Comparison of ENCODE assay signal across 8 cellular contexts in genomic region chr7:72924417-72924747, GRCh38. TPM values are rescaled to one million over a fixed set of nuclear protein-coding genes. Genes with fewer than 3 reads are reported as not detected.
DNase-seq lines count a peak whose midpoint lies in the region; ATAC-seq and TF ChIP-seq lines count a peak whose summit lies in the region.

No MANE protein-coding gene starts in this region.

- H3F3A ChIP-seq in smooth muscle cell (ENCODE audit: low read depth), result no peaks in the 10 kb centered on the region

- H3K27ac ChIP-seq in left ventricle myocardium inferior (replicated peaks) (peak overlapping the region; percentile 92), smooth muscle cell (ENCODE audit: low read depth) (peak overlapping the region; percentile 95)

- TF ChIP-seq CTCF in GM12875 (IDR thresholded peaks at IDR 0.05; ENCODE audit: borderline replicate concordance, insufficient read depth, low read depth, low read length), result no peak
- no peak for TF ChIP-seq CTCF in left ventricle myocardium inferior (IDR thresholded peaks at IDR 0.05; ENCODE audit: borderline replicate concordance)
- TF ChIP-seq CTCF in smooth muscle cell (IDR thresholded peaks at IDR 0.05; ENCODE audit: borderline replicate concordance, insufficient read depth, poor library complexity, severe bottlenecking), result no peak

- ATAC-seq in HG02885 (IDR thresholded peaks at IDR 0.05; ENCODE audit: poor library complexity, unreplicated experiment) (peak; percentile 20), T-helper 17 cell (no peak), GM21367 (IDR thresholded peaks at IDR 0.05; ENCODE audit: unreplicated experiment) (no peak)

- peaks cover 38% of the 10 kb centered on the region for H3K4me1 ChIP-seq in left ventricle myocardium inferior
- H3K4me1 ChIP-seq in smooth muscle cell (ENCODE audit: low read depth), result peaks cover 11% of the 10 kb centered on the region

- DNase-seq in T-helper 17 cell (no peak), left ventricle myocardium inferior (no peak), smooth muscle cell (lab: John Stamatoyannopoulos, UW; ENCODE audit: unreplicated experiment) (no peak), NCI-H446 treated with DMSO at 0.1 percent for 48 hours (lab: John Stamatoyannopoulos, UW) (no peak), GF-D8 (lab: John Stamatoyannopoulos, UW) (no peak)

- H4K20me1 ChIP-seq in smooth muscle cell (ENCODE audit: low read depth), result peaks cover 12% of the 10 kb centered on the region

- H3K9me3 ChIP-seq in T-helper 17 cell (ENCODE audit: control insufficient read depth, low read length, poor library complexity, severe bottlenecking), result no peaks in the 10 kb centered on the region
- H3K9me3 ChIP-seq in left ventricle myocardium inferior (replicated peaks), result no peaks in the 10 kb centered on the region
- no peaks in the 10 kb centered on the region for H3K9me3 ChIP-seq in smooth muscle cell (replicated peaks; ENCODE audit: low read depth)

- H3K4me1 Mint-ChIP-seq in T-helper 17 cell, result peaks cover 30% of the 10 kb centered on the region

- peak overlapping the region; percentile 98 for H3K4me3 Mint-ChIP-seq in T-helper 17 cell

- intact Hi-C loops in left ventricle myocardium inferior (cut with micrococcal nuclease), result no loop called here

- H3K27ac Mint-ChIP-seq in T-helper 17 cell, result peak overlapping the region; percentile 99

- H3K4me3 ChIP-seq in GM12875 (ENCODE audit: low read depth, low read length) (peak overlapping the region; percentile 46), left ventricle myocardium inferior (peak overlapping the region; percentile 81), smooth muscle cell (peak overlapping the region; percentile 77)

- peak overlapping the region; percentile 96 for H3K9ac ChIP-seq in smooth muscle cell (ENCODE audit: low read depth)

- 2% methylated on average over 5 of the region's 5 CpGs for WGBS in smooth muscle cell (ENCODE audit: low lambda C conversion rate)

- H3K27me3 ChIP-seq in left ventricle myocardium inferior (ENCODE audit: low read depth) (no peaks in the 10 kb centered on the region), smooth muscle cell (ENCODE audit: low read depth) (no peaks in the 10 kb centered on the region)

- peak overlapping the region; percentile 88 for H2AFZ ChIP-seq in smooth muscle cell (ENCODE audit: low read depth)

- H3K27me3 Mint-ChIP-seq in T-helper 17 cell, result no peaks in the 10 kb centered on the region

- peaks cover 28% of the 10 kb centered on the region for H3K36me3 ChIP-seq in left ventricle myocardium inferior
- peaks cover 5% of the 10 kb centered on the region for H3K36me3 ChIP-seq in smooth muscle cell (ENCODE audit: low read depth)

- peaks cover 64% of the 10 kb centered on the region for H3K79me2 ChIP-seq in smooth muscle cell (ENCODE audit: low read depth)

- H3K4me2 ChIP-seq in smooth muscle cell, result peak overlapping the region; percentile 97

- peaks cover 4% of the 10 kb centered on the region for H3K36me3 Mint-ChIP-seq in T-helper 17 cell (ENCODE audit: low read depth)

RNA-seq across cellular contexts. Expression of gene POM121, which starts 0.5 kb away (rescaled TPM):
- total RNA-seq in T-helper 17 cell (10 to 100 TPM; 58.8 to 63.0 TPM), left ventricle myocardium inferior (17.3 TPM), smooth muscle cell (9.2 and 9.8 TPM in 2 replicates)
- polyA plus RNA-seq in smooth muscle cell, result 11.8 and 15.3 TPM in 2 replicates

RNA-seq across cellular contexts. Expression of gene TRIM74, which starts 44.9 kb away (rescaled TPM):
- total RNA-seq in T-helper 17 cell (1 to 10 TPM; 1.1 to 3.1 TPM), left ventricle myocardium inferior (not detected), smooth muscle cell (not detected in 2 replicates)
- polyA plus RNA-seq in smooth muscle cell, result 0.46 TPM in 1 of 2 replicates, not detected in the other
